Comparison of ENCODE assay signal across 12 cellular contexts in the genomic region with DNA sequence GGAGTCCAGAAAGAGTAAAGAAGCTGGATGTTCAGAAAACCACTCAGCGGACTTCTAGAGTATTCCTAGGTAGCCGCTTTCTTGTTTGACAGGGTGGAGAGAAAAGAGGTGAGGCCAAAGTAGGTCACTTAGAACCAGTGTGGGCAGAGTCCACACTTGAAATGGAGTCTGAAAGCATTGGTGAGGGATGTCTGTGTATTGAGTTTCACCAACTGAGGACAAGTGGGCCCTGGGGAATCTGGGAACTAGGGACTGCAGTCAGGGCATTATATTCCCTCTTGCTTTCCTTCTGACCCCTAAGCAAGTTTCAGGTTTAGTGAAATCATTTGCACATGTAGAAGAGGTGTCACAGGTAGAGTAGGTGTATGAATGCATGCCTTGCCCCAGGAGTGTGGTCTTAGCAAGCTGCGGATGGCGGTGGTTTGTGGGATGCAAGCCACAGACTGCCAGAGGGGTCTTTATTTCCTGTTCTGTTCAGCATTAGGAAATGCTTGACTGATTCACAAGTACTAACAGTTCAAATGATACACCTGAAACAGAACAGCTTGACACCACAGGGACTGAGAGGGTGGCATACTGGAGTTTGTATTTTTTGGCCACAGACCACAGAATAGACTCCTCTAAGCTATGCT. TPM values are rescaled to one million over a fixed set of nuclear protein-coding genes. Genes with fewer than 3 reads are reported as not detected.
DNase-seq lines count a peak whose midpoint lies in the region; ATAC-seq and TF ChIP-seq lines count a peak whose summit lies in the region.
"Had no signal": no experiment of that assay in that cellular context is flagged by ENCODE, and none has a peak within 500 bp of the region (broad histone marks: within the 10 kb centered on the region; RNA-seq: fewer than 3 reads in every experiment).

No MANE protein-coding gene starts in this region.

- peaks cover 22% of the 10 kb centered on the region for H3K27me3 ChIP-seq in CD8-positive, alpha-beta T cell (ENCODE audit: insufficient read depth, low read length)
- H3K27me3 ChIP-seq: SJSA1, upper lobe of right lung had no signal

- POLR2A ChIA-PET in CD8-positive, alpha-beta T cell (lab: Charles Lee) = no interaction called here

- H3K27ac ChIP-seq in CD8-positive, alpha-beta T cell (ENCODE audit: low read depth, low read length) = no peak overlapping the region

- H3K27me3 Mint-ChIP-seq in CD8-positive, alpha-beta T cell (ENCODE audit: low read depth) = peaks cover 60% of the 10 kb centered on the region
- H3K27me3 Mint-ChIP-seq in brain (peaks cover 69% of the 10 kb centered on the region), neural crest cell (ENCODE audit: low read depth) (peaks cover 48% of the 10 kb centered on the region)
- peaks cover 54% of the 10 kb centered on the region for H3K27me3 Mint-ChIP-seq in stimulated activated memory B cell treated with anti-CD40 and anti-IgM and Interleukin-4, amounts not matched to agents 10 μg/mL and 1 μg/mL and 100 μg/mL, for 72 hours

- no peak overlapping the region for H3K4me3 ChIP-seq in CD8-positive, alpha-beta T cell (ENCODE audit: low read depth, low read length)

- no peak for ATAC-seq in CD8-positive, alpha-beta T cell
- ATAC-seq in stimulated activated memory B cell treated with anti-CD40 and anti-IgM and Interleukin-4, amounts not matched to agents 10 μg/mL and 1 μg/mL and 100 μg/mL, for 72 hours = no peak

- peaks cover 20% of the 10 kb centered on the region for H3K4me1 Mint-ChIP-seq in CD8-positive, alpha-beta T cell (ENCODE audit: low read depth)
- peaks cover 42% of the 10 kb centered on the region for H3K4me1 Mint-ChIP-seq in brain
- peaks cover 18% of the 10 kb centered on the region for H3K4me1 Mint-ChIP-seq in neural crest cell
- H3K4me1 Mint-ChIP-seq in stimulated activated memory B cell treated with anti-CD40 and anti-IgM and Interleukin-4, amounts not matched to agents 10 μg/mL and 1 μg/mL and 100 μg/mL, for 72 hours = peaks cover 18% of the 10 kb centered on the region

- H3K9me3 ChIP-seq in CD8-positive, alpha-beta T cell (ENCODE audit: low read length) = no peaks in the 10 kb centered on the region
- H3K9me3 ChIP-seq: SJSA1, upper lobe of right lung had no signal

- no peak for TF ChIP-seq CTCF in CD8-positive, alpha-beta T cell (IDR thresholded peaks at IDR 0.05)
- TF ChIP-seq CTCF in brain (conservative IDR thresholded peaks at IDR 0.05) = no peak
- no peak for TF ChIP-seq CTCF in neural crest cell (conservative IDR thresholded peaks at IDR 0.05)

- peak overlapping the region; percentile 69 for H3K4me3 Mint-ChIP-seq in CD8-positive, alpha-beta T cell
- H3K4me3 Mint-ChIP-seq in brain = peak overlapping the region; percentile 41 to 96 (median 85)
- H3K4me3 Mint-ChIP-seq in neural crest cell = peak overlapping the region; percentile 99
- H3K4me3 Mint-ChIP-seq in stimulated activated memory B cell treated with anti-CD40 and anti-IgM and Interleukin-4, amounts not matched to agents 10 μg/mL and 1 μg/mL and 100 μg/mL, for 72 hours = no peak overlapping the region

- CTCF ChIA-PET in CD8-positive, alpha-beta T cell (lab: Charles Lee) = no interaction called here

- no peaks in the 10 kb centered on the region for H3K9me3 Mint-ChIP-seq in CD8-positive, alpha-beta T cell
- H3K9me3 Mint-ChIP-seq in brain (no peaks in the 10 kb centered on the region), neural crest cell (no peaks in the 10 kb centered on the region)
- H3K9me3 Mint-ChIP-seq in stimulated activated memory B cell treated with anti-CD40 and anti-IgM and Interleukin-4, amounts not matched to agents 10 μg/mL and 1 μg/mL and 100 μg/mL, for 72 hours = no peaks in the 10 kb centered on the region

- no peaks in the 10 kb centered on the region for H3K36me3 Mint-ChIP-seq in CD8-positive, alpha-beta T cell
- H3K36me3 Mint-ChIP-seq in brain (no peaks in the 10 kb centered on the region), neural crest cell (ENCODE audit: low read depth) (no peaks in the 10 kb centered on the region)
- H3K36me3 Mint-ChIP-seq in stimulated activated memory B cell treated with anti-CD40 and anti-IgM and Interleukin-4, amounts not matched to agents 10 μg/mL and 1 μg/mL and 100 μg/mL, for 72 hours = no peaks in the 10 kb centered on the region

- H3K36me3 ChIP-seq in CD8-positive, alpha-beta T cell (ENCODE audit: insufficient read depth, low read length) = no peaks in the 10 kb centered on the region
- H3K36me3 ChIP-seq: upper lobe of right lung had no signal

- DNase-seq in CD8-positive, alpha-beta T cell = no peak
- DNase-seq in M059J (ENCODE audit: low read depth) (peak; percentile 37), neural crest cell (ENCODE audit: low read depth, low spot score) (no peak), mesenteric fat pad (ENCODE audit: low spot score) (no peak), mucosa of gallbladder (ENCODE audit: low spot score) (no peak)
- DNase-seq in activated CD4-positive, alpha-beta T cell treated with anti-CD3 and anti-CD28 coated beads, Interleukin-2, amount 50 U/mL, for 4 hours = no peak
- DNase-seq: central memory CD4-positive, alpha-beta T cell; NCI-H1436 treated with DMSO at 0.1 percent for 48 hours; upper lobe of right lung had no signal

- no peak overlapping the region for H3K27ac Mint-ChIP-seq in CD8-positive, alpha-beta T cell
- H3K27ac Mint-ChIP-seq in brain = peak overlapping the region in 1 of 5 experiments; percentile 57
- H3K27ac Mint-ChIP-seq in neural crest cell (ENCODE audit: unreplicated experiment) = no peak overlapping the region
- no peak overlapping the region for H3K27ac Mint-ChIP-seq in stimulated activated memory B cell treated with anti-CD40 and anti-IgM and Interleukin-4, amounts not matched to agents 10 μg/mL and 1 μg/mL and 100 μg/mL, for 72 hours

- peaks cover 16% of the 10 kb centered on the region for H3K4me1 ChIP-seq in CD8-positive, alpha-beta T cell (ENCODE audit: insufficient read depth, low read length)

- intact Hi-C loops in CD8-positive, alpha-beta T cell (cut with DNase I, micrococcal nuclease) = no loop called here

RNA-seq across cellular contexts. Expression of gene GNG12, which starts 1.1 kb away (rescaled TPM):
- not detected for total RNA-seq in CD8-positive, alpha-beta T cell
- total RNA-seq in M059J (2014; rRNA removed; shearing (Covaris generic)) = 163 and 211 TPM in 2 replicates
- polyA plus RNA-seq in brain (ENCODE audit: insufficient read depth, low read depth, low replicate concordance) = 7.6 TPM
- 18.4 and 18.5 TPM in 2 replicates for total RNA-seq in neural crest cell
- total RNA-seq in mesenteric fat pad = 128 TPM
- total RNA-seq in mucosa of gallbladder = 89.9 TPM

Comparison
In these comparisons a context has a peak if more than half of its experiments do, and no peak if none do; other contexts are left out.
1. RNA of gene GNG12, which starts 1.1 kb away (total RNA-seq): 163 to 211 TPM in M059J, 128 TPM in mesenteric fat pad (single experiment), 89.9 TPM in mucosa of gallbladder (single experiment) and 18.4 to 18.5 TPM in neural crest cell; not detected in CD8-positive, alpha-beta T cell; every median in the first group is over 10 times any median in the second.